ENCODE assay signal across 8 cellular contexts in the genomic region with DNA sequence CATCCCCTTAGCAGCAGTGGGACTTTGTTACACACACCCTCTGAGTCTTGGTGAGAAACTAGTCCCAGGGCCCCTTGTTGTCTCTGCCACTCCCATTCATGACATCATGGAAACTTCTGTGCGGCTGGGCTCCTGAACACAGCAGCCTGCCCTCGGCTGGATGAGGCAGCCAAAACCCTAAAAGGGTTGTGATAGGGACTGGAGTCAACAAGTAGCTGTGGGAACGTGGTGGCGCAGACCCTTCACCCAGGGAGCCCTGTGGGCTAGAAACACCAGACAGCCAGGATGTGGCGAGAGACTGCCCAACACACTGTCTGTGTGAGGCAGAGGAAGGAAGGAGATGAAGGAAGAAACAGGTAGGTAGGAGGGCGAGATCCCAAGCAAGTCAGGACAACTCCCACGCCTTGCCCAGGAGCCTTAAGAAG.
DNase-seq lines count a peak whose midpoint lies in the region; ATAC-seq and TF ChIP-seq lines count a peak whose summit lies in the region.

No MANE protein-coding gene starts in this region.

- H3K27ac Mint-ChIP-seq in central memory CD8-positive, alpha-beta T cell (ENCODE audit: low read depth), result peak overlapping the region; percentile 97

- TF ChIP-seq CTCF in GM13977 (IDR thresholded peaks at IDR 0.05; ENCODE audit: extremely low read depth, insufficient read depth, missing control alignments), result no peak

- in situ Hi-C loops in GM13977 (cut with MboI; ENCODE audit: low pct_unique_long_range_greater_than_20kb, low sequenced_read_pairs, unreplicated experiment), result no loop called here

- no peaks in the 10 kb centered on the region for H3K9me3 Mint-ChIP-seq in central memory CD8-positive, alpha-beta T cell

- no peaks in the 10 kb centered on the region for H3K27me3 Mint-ChIP-seq in central memory CD8-positive, alpha-beta T cell

- peaks cover 71% of the 10 kb centered on the region for H3K4me1 Mint-ChIP-seq in central memory CD8-positive, alpha-beta T cell

- peak overlapping the region; percentile 89 for H3K4me3 Mint-ChIP-seq in central memory CD8-positive, alpha-beta T cell

- peak; percentile 71 for ATAC-seq in central memory CD8-positive, alpha-beta T cell (replicated peaks; ENCODE audit: extremely low read depth, poor library complexity, severe bottlenecking)
- ATAC-seq in HG03378 (IDR thresholded peaks at IDR 0.05; ENCODE audit: unreplicated experiment) (no peak), GM18502 (IDR thresholded peaks at IDR 0.05; ENCODE audit: poor library complexity, unreplicated experiment) (no peak)

- peaks cover 46% of the 10 kb centered on the region for H3K36me3 Mint-ChIP-seq in central memory CD8-positive, alpha-beta T cell (ENCODE audit: insufficient read depth)

- DNase-seq in GM13977 (ENCODE audit: low spot score) (peak; percentile 60), putamen (ENCODE audit: low spot score) (no peak), ecto neural progenitor cell (ENCODE audit: low spot score) (no peak)
- peak; percentile 73 for DNase-seq in activated CD4-positive, CD25-positive, alpha-beta regulatory T cell treated with anti-CD3 and anti-CD28 coated beads, Interleukin-2, amount 50 U/mL, for 16 hours (ENCODE audit: low read depth, low spot score)
- peak; percentile 68 to 87 for DNase-seq in central memory CD8-positive, alpha-beta T cell (ENCODE audit: low spot score in 2 of 2)
- DNase-seq in stimulated activated CD4-positive, alpha-beta T cell treated with anti-CD3 and anti-CD28 coated beads, Interleukin-4, amount 100 ng/mL, for 4 hours, result peak; percentile 69 to 92

Comparison
In these comparisons a context has a peak if more than half of its experiments do, and no peak if none do; other contexts are left out.
1. DNase-seq: peak in GM13977 (single experiment), activated CD4-positive, CD25-positive, alpha-beta regulatory T cell treated with anti-CD3 and anti-CD28 coated beads, Interleukin-2, amount 50 U/mL, for 16 hours (single experiment), central memory CD8-positive, alpha-beta T cell (2 of 2) and stimulated activated CD4-positive, alpha-beta T cell treated with anti-CD3 and anti-CD28 coated beads, Interleukin-4, amount 100 ng/mL, for 4 hours (2 of 2); none in putamen (single experiment) and ecto neural progenitor cell (single experiment).